In genomic region chr22:40400173-40400572, GRCh38 we compare ENCODE assay signal across 1 cellular context.
TF ChIP-seq lines count a peak whose summit lies in the region.

No MANE protein-coding gene starts in this region.

TF ChIP-seq in GM12878, 131 proteins besides CTCF, POLR2A, EP300 and RAD21 (continued from another document):
- TF ChIP-seq BHLHE40 (IDR thresholded peaks at IDR 0.05; ENCODE audit: borderline replicate concordance in 1 of 2, low read depth in 2 of 2, low read length in 1 of 2) = no peak
- no peak for TF ChIP-seq MXI1 (IDR thresholded peaks at IDR 0.05; ENCODE audit: low read depth, low read length)
- no peak for TF ChIP-seq RCOR1 (conservative IDR thresholded peaks at IDR 0.05; ENCODE audit: low read depth, low read length)
- TF ChIP-seq SIX5 (IDR thresholded peaks at IDR 0.05; ENCODE audit: low read depth, low read length, severe bottlenecking) = no peak
- no peak for TF ChIP-seq RAD51 (IDR thresholded peaks at IDR 0.05)
- TF ChIP-seq EED (IDR thresholded peaks at IDR 0.05; ENCODE audit: low read depth) = peak; percentile 77
- TF ChIP-seq KAT2A (conservative IDR thresholded peaks at IDR 0.05; ENCODE audit: control insufficient read depth, low read depth, low read length) = no peak
- peak; percentile 85 for TF ChIP-seq ZNF217 (IDR thresholded peaks at IDR 0.05)
- TF ChIP-seq ZBTB40 (IDR thresholded peaks at IDR 0.05; ENCODE audit: borderline replicate concordance) = no peak
- no peak for TF ChIP-seq ZZZ3 (IDR thresholded peaks at IDR 0.05; ENCODE audit: control insufficient read depth, insufficient read length, low read depth)
- no peak for TF ChIP-seq SMAD5 (IDR thresholded peaks at IDR 0.05; ENCODE audit: low read depth)
- TF ChIP-seq TARDBP (IDR thresholded peaks at IDR 0.05; ENCODE audit: borderline replicate concordance) = no peak
- no peak for TF ChIP-seq RELA (IDR thresholded peaks at IDR 0.05; ENCODE audit: borderline replicate concordance, partially characterized antibody)
- no peak for TF ChIP-seq HCFC1 (IDR thresholded peaks at IDR 0.05; ENCODE audit: low read length)
- peak; percentile 86 for TF ChIP-seq RUNX3 (IDR thresholded peaks at IDR 0.05; ENCODE audit: low read length)
- TF ChIP-seq RELB (IDR thresholded peaks at IDR 0.05; ENCODE audit: low read depth) = 0 out of 2 replicates have a peak, but pooled peaks have one; percentile 18
- TF ChIP-seq CEBPZ (IDR thresholded peaks at IDR 0.05; ENCODE audit: low read depth, low read length) = no peak
- TF ChIP-seq SMAD1 (IDR thresholded peaks at IDR 0.05; ENCODE audit: low read depth, partially characterized antibody) = no peak
- no peak for TF ChIP-seq CEBPB (IDR thresholded peaks at IDR 0.05; ENCODE audit: borderline replicate concordance in 1 of 2, low read depth in 2 of 2, low read length in 2 of 2)
